ENCODE assay signal across 2 cellular contexts in the genomic region with DNA sequence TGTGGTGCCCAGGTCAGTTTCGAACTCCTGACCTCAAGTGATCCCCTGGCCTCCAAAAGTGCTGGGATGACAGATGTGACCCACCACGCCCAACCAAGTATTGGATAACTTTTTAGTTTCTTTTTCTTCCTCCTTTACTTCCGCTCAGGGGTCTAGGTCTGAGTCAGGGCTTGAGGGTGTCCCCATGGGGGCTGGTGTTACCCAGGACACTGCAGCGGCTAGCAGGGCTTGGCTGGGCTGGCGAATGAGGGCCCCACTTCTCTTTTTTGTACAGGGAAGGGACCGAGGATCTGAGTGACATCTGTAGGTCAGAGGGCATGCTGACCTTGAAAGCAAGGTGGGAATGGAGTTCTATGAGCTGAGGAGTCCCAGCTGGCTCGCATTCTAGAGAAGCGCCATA.
TF ChIP-seq lines count a peak whose summit lies in the region.

No MANE protein-coding gene starts in this region.

TF ChIP-seq in A549, 52 proteins besides CTCF, POLR2A, EP300 and RAD21:
- TF ChIP-seq MYC (IDR thresholded peaks at IDR 0.05; ENCODE audit: borderline replicate concordance, low read length) = no peak
- TF ChIP-seq KDM1A (IDR thresholded peaks at IDR 0.05; ENCODE audit: low read depth) = no peak
- TF ChIP-seq NR3C1 (IDR thresholded peaks at IDR 0.05) = no peak
- no peak for TF ChIP-seq GATA3 (IDR thresholded peaks at IDR 0.05; ENCODE audit: borderline replicate concordance)
- no peak for TF ChIP-seq CBX8 (IDR thresholded peaks at IDR 0.05)
- TF ChIP-seq, protein P1, sequence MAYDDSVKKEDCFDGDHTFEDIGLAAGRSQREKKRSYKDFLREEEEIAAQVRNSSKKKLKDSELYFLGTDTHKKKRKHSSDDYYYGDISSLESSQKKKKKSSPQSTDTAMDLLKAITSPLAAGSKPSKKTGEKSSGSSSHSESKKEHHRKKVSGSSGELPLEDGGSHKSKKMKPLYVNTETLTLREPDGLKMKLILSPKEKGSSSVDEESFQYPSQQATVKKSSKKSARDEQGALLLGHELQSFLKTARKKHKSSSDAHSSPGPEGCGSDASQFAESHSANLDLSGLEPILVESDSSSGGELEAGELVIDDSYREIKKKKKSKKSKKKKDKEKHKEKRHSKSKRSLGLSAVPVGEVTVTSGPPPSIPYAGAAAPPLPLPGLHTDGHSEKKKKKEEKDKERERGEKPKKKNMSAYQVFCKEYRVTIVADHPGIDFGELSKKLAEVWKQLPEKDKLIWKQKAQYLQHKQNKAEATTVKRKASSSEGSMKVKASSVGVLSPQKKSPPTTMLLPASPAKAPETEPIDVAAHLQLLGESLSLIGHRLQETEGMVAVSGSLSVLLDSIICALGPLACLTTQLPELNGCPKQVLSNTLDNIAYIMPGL (CRISPR knock-in tag; IDR thresholded peaks at IDR 0.05; ENCODE audit: borderline replicate concordance) = no peak
- no peak for TF ChIP-seq HEYL (CRISPR knock-in tag; IDR thresholded peaks at IDR 0.05)
- no peak for TF ChIP-seq ZC3H11A (IDR thresholded peaks at IDR 0.05)
- TF ChIP-seq ZFP36 (IDR thresholded peaks at IDR 0.05; ENCODE audit: borderline replicate concordance, partially characterized antibody) = no peak
TF ChIP-seq in A549: peak in this region for 0.

TF ChIP-seq in HepG2, 621 proteins besides CTCF, POLR2A, EP300 and RAD21:
- TF ChIP-seq, protein P2, sequence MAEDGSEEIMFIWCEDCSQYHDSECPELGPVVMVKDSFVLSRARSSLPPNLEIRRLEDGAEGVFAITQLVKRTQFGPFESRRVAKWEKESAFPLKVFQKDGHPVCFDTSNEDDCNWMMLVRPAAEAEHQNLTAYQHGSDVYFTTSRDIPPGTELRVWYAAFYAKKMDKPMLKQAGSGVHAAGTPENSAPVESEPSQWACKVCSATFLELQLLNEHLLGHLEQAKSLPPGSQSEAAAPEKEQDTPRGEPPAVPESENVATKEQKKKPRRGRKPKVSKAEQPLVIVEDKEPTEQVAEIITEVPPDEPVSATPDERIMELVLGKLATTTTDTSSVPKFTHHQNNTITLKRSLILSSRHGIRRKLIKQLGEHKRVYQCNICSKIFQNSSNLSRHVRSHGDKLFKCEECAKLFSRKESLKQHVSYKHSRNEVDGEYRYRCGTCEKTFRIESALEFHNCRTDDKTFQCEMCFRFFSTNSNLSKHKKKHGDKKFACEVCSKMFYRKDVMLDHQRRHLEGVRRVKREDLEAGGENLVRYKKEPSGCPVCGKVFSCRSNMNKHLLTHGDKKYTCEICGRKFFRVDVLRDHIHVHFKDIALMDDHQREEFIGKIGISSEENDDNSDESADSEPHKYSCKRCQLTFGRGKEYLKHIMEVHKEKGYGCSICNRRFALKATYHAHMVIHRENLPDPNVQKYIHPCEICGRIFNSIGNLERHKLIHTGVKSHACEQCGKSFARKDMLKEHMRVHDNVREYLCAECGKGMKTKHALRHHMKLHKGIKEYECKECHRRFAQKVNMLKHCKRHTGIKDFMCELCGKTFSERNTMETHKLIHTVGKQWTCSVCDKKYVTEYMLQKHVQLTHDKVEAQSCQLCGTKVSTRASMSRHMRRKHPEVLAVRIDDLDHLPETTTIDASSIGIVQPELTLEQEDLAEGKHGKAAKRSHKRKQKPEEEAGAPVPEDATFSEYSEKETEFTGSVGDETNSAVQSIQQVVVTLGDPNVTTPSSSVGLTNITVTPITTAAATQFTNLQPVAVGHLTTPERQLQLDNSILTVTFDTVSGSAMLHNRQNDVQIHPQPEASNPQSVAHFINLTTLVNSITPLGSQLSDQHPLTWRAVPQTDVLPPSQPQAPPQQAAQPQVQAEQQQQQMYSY (CRISPR knock-in tag; IDR thresholded peaks at IDR 0.05) = no peak
- TF ChIP-seq MAFF (IDR thresholded peaks at IDR 0.05; ENCODE audit: low read depth, low read length) (no peak), FOXK2 (IDR thresholded peaks at IDR 0.05) (no peak), ZNF776 (CRISPR knock-in tag; IDR thresholded peaks at IDR 0.05) (no peak), RNF2 (conservative IDR thresholded peaks at IDR 0.05; ENCODE audit: low read depth) (no peak), ZNF850 (CRISPR knock-in tag; conservative IDR thresholded peaks at IDR 0.05) (no peak), ZNF569 (CRISPR knock-in tag; IDR thresholded peaks at IDR 0.05; ENCODE audit: borderline replicate concordance) (no peak), KLF15 (CRISPR knock-in tag; IDR thresholded peaks at IDR 0.05; ENCODE audit: borderline replicate concordance) (no peak), ATRX (CRISPR knock-in tag; IDR thresholded peaks at IDR 0.05; ENCODE audit: borderline replicate concordance) (no peak), MBNL3 (CRISPR knock-in tag; conservative IDR thresholded peaks at IDR 0.05) (no peak), CHD4 (IDR thresholded peaks at IDR 0.05; ENCODE audit: borderline replicate concordance, low read length) (no peak)
